In genomic region chr2:56500317-56500716, GRCh38 we compare ENCODE assay signal across 34 cellular contexts.
"Had no signal": no experiment of that assay in that cellular context is flagged by ENCODE, and none has a peak within 500 bp of the region (broad histone marks: within the 10 kb centered on the region; RNA-seq: fewer than 3 reads in every experiment).

No MANE protein-coding gene starts in this region.

- H3K36me3 ChIP-seq: adrenal gland, ascending aorta, brain microvascular endothelial cell, breast epithelium, cardiac muscle cell had no signal

- DNase-seq: activated effector memory CD4-positive, alpha-beta T cell treated with anti-CD3 and anti-CD28 coated beads, Interleukin-2, amount 50 U/mL, for 16 hours; activated effector memory CD4-positive, alpha-beta T cell treated with Interleukin-2 at 50 U/mL for 16 hours; activated gamma-delta T cell; activated gamma-delta T cell treated with Interleukin-2 at 50 U/mL for 16 hours; activated naive CD4-positive, alpha-beta T cell; activated naive CD4-positive, alpha-beta T cell treated with anti-CD3 and anti-CD28 coated beads for 36 hours; activated naive CD4-positive, alpha-beta T cell treated with anti-CD3 and anti-CD28 coated beads, Interleukin-2, amount 10 ng/mL, durations not matched to agents 7 days and 5 days; activated naive CD4-positive, alpha-beta T cell treated with anti-CD3 and anti-CD28 coated beads, Interleukin-2, amount 50 U/mL, for 16 hours; activated naive CD4-positive, alpha-beta T cell treated with Interleukin-2 at 50 U/mL for 16 hours; activated naive CD8-positive, alpha-beta T cell treated with anti-CD3 and anti-CD28 coated beads for 36 hours; activated naive CD8-positive, alpha-beta T cell treated with anti-CD3 and anti-CD28 coated beads, Interleukin-2, amount 10 ng/mL, durations not matched to agents 7 days and 5 days; activated naive CD8-positive, alpha-beta T cell treated with anti-CD3 and anti-CD28 coated beads, Interleukin-2, amount 50 U/mL, for 24 hours; activated T-cell treated with anti-CD3 and anti-CD28 coated beads, Interleukin-2, amount 50 U/mL, for 1 hour; activated T-cell treated with anti-CD3 and anti-CD28 coated beads, Interleukin-2, amount 50 U/mL, for 24 hours; activated T-cell treated with anti-CD3 and anti-CD28 coated beads, Interleukin-2, amount 50 U/mL, for 4 hours; activated T-cell treated with anti-CD3 and anti-CD28 coated beads, Interleukin-2, amount 50 U/mL, for 48 hours; activated T-cell treated with anti-CD3 and anti-CD28 coated beads, Interleukin-2, amount 50 U/mL, for 72 hours; adrenal gland; amniotic stem cell; amygdala; anterior cingulate cortex; aorta; body of pancreas; brain microvascular endothelial cell; caudate nucleus; central memory CD4-positive, alpha-beta T cell; cerebellar nuclear complex had no signal

- H3K4me1 ChIP-seq: adrenal gland, ascending aorta, body of pancreas, breast epithelium had no signal

- FAIRE-seq: astrocyte, bronchial epithelial cell had no signal

- H3K27ac ChIP-seq: adrenal gland, ascending aorta, body of pancreas, brain microvascular endothelial cell, breast epithelium, cardiac muscle cell had no signal

- ATAC-seq: activated naive CD4-positive, alpha-beta T cell treated with anti-CD3 and anti-CD28 coated beads, Interleukin-2, amount 50 U/mL, for 72 hours; activated naive CD8-positive, alpha-beta T cell treated with anti-CD3 and anti-CD28 coated beads, Interleukin-2, amount 50 U/mL, for 24 hours; activated T-cell treated with anti-CD3 and anti-CD28 coated beads, Interleukin-2, amount 50 U/mL, for 4 hours; activated T-cell treated with anti-CD3 and anti-CD28 coated beads, Interleukin-2, amount 50 U/mL, for 72 hours; activated T-helper 17 cell treated with anti-CD3 and anti-CD28 coated beads, Interleukin-2, amount 50 U/mL, for 72 hours; body of pancreas had no signal

- H3K9me3 ChIP-seq: adrenal gland, body of pancreas had no signal

- H3K27me3 ChIP-seq: adrenal gland, ascending aorta, body of pancreas, brain microvascular endothelial cell, breast epithelium, cardiac muscle cell had no signal

- H3K4me3 ChIP-seq: adrenal gland, ascending aorta, body of pancreas, breast epithelium, cardiac muscle cell had no signal
